ENCODE assay signal across 15 cellular contexts in genomic region chr1:109975718-109976117, GRCh38. TPM values are rescaled to one million over a fixed set of nuclear protein-coding genes. Genes with fewer than 3 reads are reported as not detected.
DNase-seq lines count a peak whose midpoint lies in the region; ATAC-seq and TF ChIP-seq lines count a peak whose summit lies in the region.
"Had no signal": no experiment of that assay in that cellular context is flagged by ENCODE, and none has a peak within 500 bp of the region (broad histone marks: within the 10 kb centered on the region; RNA-seq: fewer than 3 reads in every experiment).

No MANE protein-coding gene starts in this region.

- intact Hi-C loops in esophagus muscularis mucosa (cut with DNase I): no loop called here

- H3K4me1 Mint-ChIP-seq in type B pancreatic cell (ENCODE audit: unreplicated experiment): peaks cover 15% of the 10 kb centered on the region
- H3K4me1 Mint-ChIP-seq: activated naive CD8-positive, alpha-beta T cell treated with anti-CD3 and anti-CD28 coated beads, Interleukin-2, amount 50 U/mL, for 24 hours had no signal

- no peak overlapping the region for H3K4me3 Mint-ChIP-seq in type B pancreatic cell
- H3K4me3 Mint-ChIP-seq: activated naive CD8-positive, alpha-beta T cell treated with anti-CD3 and anti-CD28 coated beads, Interleukin-2, amount 50 U/mL, for 24 hours; CD8-positive, alpha-beta T cell had no signal

- TF ChIP-seq CTCF in BJ (IDR thresholded peaks at IDR 0.05; ENCODE audit: insufficient read depth, low read depth, low read length): no peak
- no peak for TF ChIP-seq CTCF in choroid plexus epithelial cell (conservative IDR thresholded peaks at IDR 0.05; ENCODE audit: low read depth, low read length)
- TF ChIP-seq CTCF in esophagus muscularis mucosa (IDR thresholded peaks at IDR 0.05): no peak
- no peak for TF ChIP-seq CTCF in type B pancreatic cell (conservative IDR thresholded peaks at IDR 0.05)

- peak; percentile 63 for DNase-seq in BJ (ENCODE audit: low read depth)
- peak; percentile 92 for DNase-seq in NCI-H226
- DNase-seq in choroid plexus epithelial cell (ENCODE audit: low read depth): peak; percentile 91
- peak; percentile 49 for DNase-seq in myocyte (ENCODE audit: low read depth)
- DNase-seq in esophagus muscularis mucosa (ENCODE audit: extremely low spot score): no peak
- DNase-seq in type B pancreatic cell (ENCODE audit: extremely low spot score, unreplicated experiment): no peak
- DNase-seq in cerebellar cortex (ENCODE audit: low spot score): no peak
- DNase-seq: activated naive CD8-positive, alpha-beta T cell treated with anti-CD3 and anti-CD28 coated beads, Interleukin-2, amount 50 U/mL, for 24 hours; CD8-positive, alpha-beta T cell; NCI-H1105; NCI-H524 treated with DMSO at 0.1 percent for 48 hours; T-helper 2 cell; testis had no signal

- H3K9me3 ChIP-seq in esophagus muscularis mucosa: no peaks in the 10 kb centered on the region
- H3K9me3 ChIP-seq: testis had no signal

- CTCF ChIA-PET in BJ (lab: Yijun Ruan, JAX): interaction anchor here (1.6 to 14.6 kb wide), 2 partner anchors 9 to 194 kb away, joined by 7 to 763 read pairs; partner anchors contain the start of gene AHCYL1

- no peaks in the 10 kb centered on the region for H3K9me3 Mint-ChIP-seq in type B pancreatic cell
- H3K9me3 Mint-ChIP-seq: activated naive CD8-positive, alpha-beta T cell treated with anti-CD3 and anti-CD28 coated beads, Interleukin-2, amount 50 U/mL, for 24 hours; CD8-positive, alpha-beta T cell had no signal

- H3K4me3 ChIP-seq in BJ (ENCODE audit: low read depth, low read length): no peak overlapping the region
- no peak overlapping the region for H3K4me3 ChIP-seq in choroid plexus epithelial cell (ENCODE audit: low read depth, low read length)
- H3K4me3 ChIP-seq in esophagus muscularis mucosa: no peak overlapping the region
- H3K4me3 ChIP-seq: testis had no signal

- no peak for ATAC-seq in esophagus mucosa
- ATAC-seq: activated naive CD8-positive, alpha-beta T cell treated with anti-CD3 and anti-CD28 coated beads, Interleukin-2, amount 50 U/mL, for 24 hours; CD8-positive, alpha-beta T cell had no signal

- H3K27ac ChIP-seq in esophagus muscularis mucosa (replicated peaks in 1 of 4): no peak overlapping the region
- H3K27ac ChIP-seq: parathyroid adenoma, testis had no signal

- 90% methylated on average over 3 of the region's 3 CpGs for WGBS in esophagus muscularis mucosa

- H3K27ac Mint-ChIP-seq in type B pancreatic cell: no peak overlapping the region
- H3K27ac Mint-ChIP-seq: activated naive CD8-positive, alpha-beta T cell treated with anti-CD3 and anti-CD28 coated beads, Interleukin-2, amount 50 U/mL, for 24 hours; CD8-positive, alpha-beta T cell had no signal

- peaks cover 10 to 23% (median 16%) of the 10 kb centered on the region in 4 donors for H3K4me1 ChIP-seq in esophagus muscularis mucosa
- H3K4me1 ChIP-seq: testis had no signal

- H3K27me3 Mint-ChIP-seq in type B pancreatic cell: no peaks in the 10 kb centered on the region

- H3K27me3 ChIP-seq in BJ (ENCODE audit: control insufficient read depth, insufficient read depth, low read length) (no peaks in the 10 kb centered on the region), esophagus muscularis mucosa (no peaks in the 10 kb centered on the region)
- H3K27me3 ChIP-seq: testis had no signal

- POLR2A ChIA-PET in BJ (lab: Charles Lee): no interaction called here

- H3K36me3 ChIP-seq in BJ (ENCODE audit: control insufficient read depth, insufficient read depth, low read length): no peaks in the 10 kb centered on the region
- no peaks in the 10 kb centered on the region for H3K36me3 ChIP-seq in esophagus muscularis mucosa

- H3K36me3 Mint-ChIP-seq in type B pancreatic cell: no peaks in the 10 kb centered on the region
- H3K36me3 Mint-ChIP-seq: CD8-positive, alpha-beta T cell had no signal

- TF ChIP-seq EP300 in esophagus muscularis mucosa (IDR thresholded peaks at IDR 0.05): no peak

- TF ChIP-seq POLR2A in esophagus muscularis mucosa (IDR thresholded peaks at IDR 0.05; ENCODE audit: low read depth): no peak

RNA-seq across cellular contexts. Expression of gene AHCYL1, which starts 8.8 kb away (rescaled TPM):
- 95.5 and 105 TPM in 2 replicates for polyA plus RNA-seq in BJ (2011; rRNA removed)
- polyA minus RNA-seq in BJ (2011; rRNA and poly(A)+ RNA removed): 64.5 and 72.6 TPM in 2 replicates
- total RNA-seq in myocyte: 36.3 and 41.5 TPM in 2 replicates
- polyA plus RNA-seq in myocyte (2012): 90.9 TPM
- 100 to 1,000 TPM in 1 of 4 donors, 10 to 100 TPM in 3; 72.1 to 111 (median 91.0) TPM for total RNA-seq in esophagus muscularis mucosa
- 54.7 TPM for total RNA-seq in esophagus mucosa
- total RNA-seq in type B pancreatic cell (ENCODE audit: low replicate concordance): 87.1 and 88.1 TPM in 2 replicates

RNA-seq across cellular contexts. Expression of gene STRIP1, which starts 58.7 kb away (rescaled TPM):
- 37.3 and 46.2 TPM in 2 replicates for polyA plus RNA-seq in BJ (2011; rRNA removed)
- 35.2 and 49.0 TPM in 2 replicates for polyA minus RNA-seq in BJ (2011; rRNA and poly(A)+ RNA removed)
- 50.9 and 53.1 TPM in 2 replicates for total RNA-seq in myocyte
- 37.6 TPM for polyA plus RNA-seq in myocyte (2012)
- total RNA-seq in esophagus muscularis mucosa: 10 to 100 TPM; 26.2 to 43.5 (median 35.3) TPM
- 20.8 TPM for total RNA-seq in esophagus mucosa
- total RNA-seq in type B pancreatic cell (ENCODE audit: low replicate concordance): 46.7 and 69.2 TPM in 2 replicates

Comparison
In these comparisons a context has a peak if more than half of its experiments do, and no peak if none do; other contexts are left out.
1. DNase-seq: peak in BJ (single experiment), NCI-H226 (single experiment), choroid plexus epithelial cell (single experiment) and myocyte (single experiment); none in esophagus muscularis mucosa (single experiment), type B pancreatic cell (single experiment) and cerebellar cortex (single experiment).